In the genomic region with DNA sequence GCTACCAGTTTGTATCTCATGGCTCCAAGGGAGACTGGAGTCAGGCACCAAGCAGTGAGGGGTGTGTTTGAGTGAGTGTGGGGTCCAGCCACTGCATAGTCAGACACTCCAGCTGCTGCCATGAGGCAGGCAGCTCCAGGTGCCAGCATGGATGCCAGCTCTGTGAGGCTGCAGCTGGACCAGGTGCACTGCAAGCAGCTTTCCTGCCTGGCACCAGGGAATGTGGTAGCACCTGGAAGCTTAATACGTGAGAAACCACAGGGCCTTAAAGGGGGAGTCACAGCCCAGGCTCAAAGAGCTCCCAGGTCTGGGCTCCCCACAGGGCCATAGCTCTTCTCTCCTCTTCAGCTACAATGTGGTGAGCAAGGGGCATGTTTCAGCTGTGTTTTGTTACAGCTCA, we compare ENCODE assay signal across 24 cellular contexts.
DNase-seq lines count a peak whose midpoint lies in the region; ATAC-seq and TF ChIP-seq lines count a peak whose summit lies in the region.
"Had no signal": no experiment of that assay in that cellular context is flagged by ENCODE, and none has a peak within 500 bp of the region (broad histone marks: within the 10 kb centered on the region; RNA-seq: fewer than 3 reads in every experiment).

No MANE protein-coding gene starts in this region.

- H3K9me3 ChIP-seq in lower lobe of right lung, result no peaks in the 10 kb centered on the region
- H3K9me3 ChIP-seq: SJSA1 had no signal

- H3K27me3 ChIP-seq in lower lobe of right lung (ENCODE audit: low read depth), result no peaks in the 10 kb centered on the region
- H3K27me3 ChIP-seq: SJSA1 had no signal

- TF ChIP-seq CTCF in lower lobe of right lung (IDR thresholded peaks at IDR 0.05), result no peak

- intact Hi-C loops in lower lobe of right lung (cut with DNase I), result no loop called here

- H3K27ac Mint-ChIP-seq in stimulated activated memory B cell treated with anti-CD40 and anti-IgM and Interleukin-4, amounts not matched to agents 10 μg/mL and 1 μg/mL and 100 μg/mL, for 72 hours, result no peak overlapping the region
- H3K27ac Mint-ChIP-seq: H9, HFFc6 had no signal

- no peak overlapping the region for H3K4me3 ChIP-seq in lower lobe of right lung
- H3K4me3 ChIP-seq: GM12878, GM23248, SJSA1 had no signal

- no peaks in the 10 kb centered on the region for H3K4me1 Mint-ChIP-seq in stimulated activated memory B cell treated with anti-CD40 and anti-IgM and Interleukin-4, amounts not matched to agents 10 μg/mL and 1 μg/mL and 100 μg/mL, for 72 hours
- H3K4me1 Mint-ChIP-seq: CD8-positive, alpha-beta memory T cell; H9 had no signal

- no peaks in the 10 kb centered on the region for H3K4me1 ChIP-seq in lower lobe of right lung
- H3K4me1 ChIP-seq: SJSA1 had no signal

- no peaks in the 10 kb centered on the region for H3K36me3 Mint-ChIP-seq in stimulated activated memory B cell treated with anti-CD40 and anti-IgM and Interleukin-4, amounts not matched to agents 10 μg/mL and 1 μg/mL and 100 μg/mL, for 72 hours

- no peaks in the 10 kb centered on the region for H3K27me3 Mint-ChIP-seq in stimulated activated memory B cell treated with anti-CD40 and anti-IgM and Interleukin-4, amounts not matched to agents 10 μg/mL and 1 μg/mL and 100 μg/mL, for 72 hours
- H3K27me3 Mint-ChIP-seq: CD8-positive, alpha-beta memory T cell had no signal

- ATAC-seq in stimulated activated memory B cell treated with anti-CD40 and anti-IgM and Interleukin-4, amounts not matched to agents 10 μg/mL and 1 μg/mL and 100 μg/mL, for 72 hours, result peak; percentile 34
- no peak for ATAC-seq in GM18868 (IDR thresholded peaks at IDR 0.05; ENCODE audit: unreplicated experiment)
- ATAC-seq in lower lobe of right lung, result no peak
- ATAC-seq: GM12878, Right ventricle myocardium inferior had no signal

- peak; percentile 46 for DNase-seq in DMS79 (lab: John Stamatoyannopoulos, UW)
- DNase-seq in DMS79 treated with DMSO at 0.1 percent for 48 hours (lab: John Stamatoyannopoulos, UW), result no peak
- DNase-seq in NCI-H345 treated with DMSO at 0.1 percent for 48 hours (lab: John Stamatoyannopoulos, UW; ENCODE audit: unreplicated experiment), result peak; percentile 33
- peak; percentile 3 for DNase-seq in UCSD-AML1 (lab: John Stamatoyannopoulos, UW; ENCODE audit: unreplicated experiment)
- DNase-seq in lower lobe of right lung, result no peak
- DNase-seq in superior temporal gyrus (ENCODE audit: extremely low spot score), result no peak
- DNase-seq: 8988T; CD8-positive, alpha-beta memory T cell; GM23248; H9; HFFc6; KBM-7; MM.1S; NCI-H1048; NCI-H1436 treated with DMSO at 0.1 percent for 48 hours; NCI-H2029; NCI-H524; NCI-H82 had no signal

- H3K4me3 Mint-ChIP-seq in stimulated activated memory B cell treated with anti-CD40 and anti-IgM and Interleukin-4, amounts not matched to agents 10 μg/mL and 1 μg/mL and 100 μg/mL, for 72 hours, result no peak overlapping the region
- H3K4me3 Mint-ChIP-seq: CD8-positive, alpha-beta memory T cell; H9; HFFc6 had no signal

- no peak overlapping the region for H3K27ac ChIP-seq in lower lobe of right lung
- H3K27ac ChIP-seq: C4-2B, GM23248, SJSA1 had no signal

- no peaks in the 10 kb centered on the region for H3K9me3 Mint-ChIP-seq in stimulated activated memory B cell treated with anti-CD40 and anti-IgM and Interleukin-4, amounts not matched to agents 10 μg/mL and 1 μg/mL and 100 μg/mL, for 72 hours
- H3K9me3 Mint-ChIP-seq: H9, HFFc6 had no signal

- no peaks in the 10 kb centered on the region for H3K36me3 ChIP-seq in lower lobe of right lung
- H3K36me3 ChIP-seq: SJSA1 had no signal

Comparison
In these comparisons a context has a peak if more than half of its experiments do, and no peak if none do; other contexts are left out.
1. DNase-seq: peak in DMS79 (single experiment), NCI-H345 treated with DMSO at 0.1 percent for 48 hours (single experiment) and UCSD-AML1 (single experiment); none in DMS79 treated with DMSO at 0.1 percent for 48 hours (single experiment), lower lobe of right lung (single experiment) and superior temporal gyrus (single experiment).